19 cellular contexts compared by ENCODE assay signal in the genomic region with DNA sequence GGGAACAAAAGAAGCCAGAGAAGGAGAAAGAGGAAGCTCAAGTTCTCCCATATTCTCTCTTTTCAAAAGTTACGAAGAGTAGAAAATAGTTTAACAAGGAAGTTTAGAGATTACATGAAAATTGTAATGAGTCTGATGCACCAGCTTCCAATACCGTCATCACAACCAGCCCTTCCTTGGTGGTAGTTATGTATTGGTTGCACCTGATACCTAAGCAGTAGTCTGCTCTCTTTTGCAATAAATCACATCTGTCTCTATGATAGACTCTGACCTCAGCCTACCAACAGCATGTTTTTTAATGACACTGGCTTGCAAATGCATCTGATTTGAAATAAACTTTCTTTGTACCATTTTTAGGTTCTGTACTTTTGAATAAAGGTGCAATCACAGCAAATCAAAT.
"Had no signal": no experiment of that assay in that cellular context is flagged by ENCODE, and none has a peak within 500 bp of the region (broad histone marks: within the 10 kb centered on the region; RNA-seq: fewer than 3 reads in every experiment).

No MANE protein-coding gene starts in this region.

- H3K27me3 ChIP-seq: heart right ventricle, sigmoid colon, upper lobe of left lung, uterus had no signal

- H3K4me3 ChIP-seq: heart right ventricle, left ventricle myocardium inferior, lower lobe of right lung, psoas muscle, sigmoid colon, skin epidermis, upper lobe of left lung, uterus had no signal

- DNase-seq: cerebellar nuclear complex; effector memory CD8-positive, alpha-beta T cell; erythroblast; foreskin melanocyte; heart right ventricle; islet precursor cell; left ventricle myocardium inferior; lower lobe of right lung; naive thymus-derived CD4-positive, alpha-beta T cell; nephron progenitor cell; psoas muscle; sigmoid colon; stimulated activated CD4-positive, alpha-beta T cell treated with anti-CD3 and anti-CD28 coated beads, Interleukin-2, amount 100 ng/mL, for 48 hours; stimulated activated naive CD4-positive, alpha-beta T cell treated with Interleukin-2 at 50 U/mL for 16 hours; upper lobe of left lung; uterus had no signal

- H3K4me1 ChIP-seq: heart right ventricle, left ventricle myocardium inferior, lower lobe of right lung, parathyroid adenoma, psoas muscle, sigmoid colon, upper lobe of left lung, uterus had no signal

- ATAC-seq: effector memory CD8-positive, alpha-beta T cell; heart right ventricle; lower lobe of right lung; naive thymus-derived CD4-positive, alpha-beta T cell; psoas muscle had no signal

- FAIRE-seq: colon had no signal

- H3K9me3 ChIP-seq: lower lobe of right lung, sigmoid colon, uterus had no signal

- H3K36me3 ChIP-seq: heart right ventricle, left ventricle myocardium inferior, lower lobe of right lung, sigmoid colon, upper lobe of left lung, uterus had no signal

- H3K27ac ChIP-seq: heart right ventricle, left ventricle myocardium inferior, lower lobe of right lung, parathyroid adenoma, psoas muscle, sigmoid colon, skin epidermis, upper lobe of left lung, uterus had no signal
